Comparison of ENCODE assay signal across 17 cellular contexts in genomic region chr12:114676142-114676741, GRCh38. TPM values are rescaled to one million over a fixed set of nuclear protein-coding genes. Genes with fewer than 3 reads are reported as not detected.
DNase-seq lines count a peak whose midpoint lies in the region; ATAC-seq, FAIRE-seq and TF ChIP-seq lines count a peak whose summit lies in the region.
"Had no signal": no experiment of that assay in that cellular context is flagged by ENCODE, and none has a peak within 500 bp of the region (broad histone marks: within the 10 kb centered on the region; RNA-seq: fewer than 3 reads in every experiment).

No MANE protein-coding gene starts in this region.

- ATAC-seq in GM23338 (no peak), HepG2 (0 out of 3 replicates have a peak, but pooled peaks have one; percentile 10), left colon (no peak), esophagus mucosa (no peak), HG03460 (IDR thresholded peaks at IDR 0.05; ENCODE audit: unreplicated experiment) (no peak)

- CTCF ChIA-PET in HepG2 (lab: Yijun Ruan, JAX; ENCODE audit: low intra/inter-chr PET ratio, low total read pairs), result no interaction called here

- H2AFZ ChIP-seq in GM23338 (no peak overlapping the region), HepG2 (ENCODE audit: low read length) (no peak overlapping the region)

- H3K36me3 ChIP-seq in GM23338 (ENCODE audit: insufficient read depth), result no peaks in the 10 kb centered on the region
- peaks cover 0 to 92% of the 10 kb centered on the region in 2 donors for H3K36me3 ChIP-seq in adrenal gland (replicated peaks in 1 of 2)
- peaks cover 27 to 78% of the 10 kb centered on the region in 2 experiments for H3K36me3 ChIP-seq in HepG2 (replicated peaks in 1 of 2; ENCODE audit: control insufficient read depth in 1 of 2, insufficient read depth in 2 of 2, low read length in 2 of 2)
- H3K36me3 ChIP-seq: neutrophil had no signal

- H3K4me1 Mint-ChIP-seq in GM23338 (peaks cover 74% of the 10 kb centered on the region), type B pancreatic cell (ENCODE audit: unreplicated experiment) (peaks cover 55% of the 10 kb centered on the region)

- no peaks in the 10 kb centered on the region for H3K36me3 Mint-ChIP-seq in GM23338 (ENCODE audit: low read depth)
- peaks cover 83% of the 10 kb centered on the region for H3K36me3 Mint-ChIP-seq in type B pancreatic cell

- DNase-seq in GM23338 (ENCODE audit: low spot score) (peak; percentile 24), adrenal gland (peak in 3 of 7 donors; percentile 37 to 64 (median 39)), HepG2 (ENCODE audit: low spot score) (no peak), type B pancreatic cell (ENCODE audit: extremely low spot score, unreplicated experiment) (no peak), left colon (no peak)
- DNase-seq: activated CD4-positive, alpha-beta T cell treated with anti-CD3 and anti-CD28 coated beads for 4 hours; activated CD8-positive, alpha-beta memory T cell treated with anti-CD3 and anti-CD28 coated beads, Interleukin-2, amount 50 U/mL, for 48 hours; activated naive CD4-positive, alpha-beta T cell treated with Interleukin-2 at 50 U/mL for 16 hours; cortex of kidney; KG1; NCI-H1105; stimulated activated CD4-positive, alpha-beta T cell treated with anti-CD3 and anti-CD28 coated beads, Interleukin-2, amount 100 ng/mL, for 24 hours had no signal

- TF ChIP-seq RAD21 in HepG2 (CRISPR knock-in tag; IDR thresholded peaks at IDR 0.05), result no peak

- H3K27ac ChIP-seq in GM23338 (ENCODE audit: low read depth), result no peak overlapping the region
- H3K27ac ChIP-seq in adrenal gland, result peak overlapping the region; percentile 67 to 99 (median 93)
- peak overlapping the region; percentile 41 for H3K27ac ChIP-seq in HepG2 (ENCODE audit: extremely low read length, insufficient read depth, low read length)
- H3K27ac ChIP-seq: neutrophil had no signal

- in situ Hi-C loops in HepG2 (cut with HindIII; ENCODE audit: extremely low pct_ligation_motif_present, low pct_unique_long_range_greater_than_20kb), result no loop called here

- H3K9ac ChIP-seq in HepG2 (ENCODE audit: insufficient read depth, low read depth, low read length), result peak overlapping the region; percentile 10

- H3K79me2 ChIP-seq in GM23338 (replicated peaks; ENCODE audit: insufficient read depth) (no peaks in the 10 kb centered on the region), HepG2 (ENCODE audit: insufficient read depth, low read length) (peaks cover 72% of the 10 kb centered on the region)

- BruUV-seq in HepG2 (replicated peaks; lab: Mats Ljungman, UMichigan), result no TSS peak

- WGBS in adrenal gland, 4 donors, result 20 to 40% (median 32%) methylated on average over 6 of the region's 6 CpGs
- 55% methylated on average over 6 of the region's 6 CpGs for WGBS in HepG2 (ENCODE audit: low lambda C conversion rate)

- no peaks in the 10 kb centered on the region for H3K9me2 ChIP-seq in GM23338 (ENCODE audit: insufficient read depth)

- H3K27me3 ChIP-seq in GM23338 (ENCODE audit: insufficient read depth) (peaks cover 100% of the 10 kb centered on the region), adrenal gland (no peaks in the 10 kb centered on the region), HepG2 (ENCODE audit: control insufficient read depth in 1 of 2, insufficient read depth in 2 of 2, low read length in 2 of 2) (no peaks in the 10 kb centered on the region; a peak in 1 of 5 replicates)
- H3K27me3 ChIP-seq: right atrium auricular region had no signal

- H4K20me1 ChIP-seq in GM23338 (replicated peaks; ENCODE audit: insufficient read depth) (peaks cover 13% of the 10 kb centered on the region), HepG2 (ENCODE audit: insufficient read depth, low read length) (peaks cover 35% of the 10 kb centered on the region)

- no peaks in the 10 kb centered on the region; the same call in 1 of the 3 replicates for H3K9me3 Mint-ChIP-seq in GM23338
- no peaks in the 10 kb centered on the region for H3K9me3 Mint-ChIP-seq in type B pancreatic cell

- POLR2A ChIA-PET in HepG2 (lab: Yijun Ruan, JAX), result interaction anchor here (0.7 to 1.6 kb wide), 2 partner anchors 8 to 718 kb away, joined by 3 to 9 read pairs; partner anchors contain the start of gene TBX3

- H3F3A ChIP-seq in GM23338 (replicated peaks; ENCODE audit: low read depth), result peaks cover 51% of the 10 kb centered on the region

- intact Hi-C loops in adrenal gland (cut with DNase I) (no loop called here), HepG2 (cut with micrococcal nuclease; ENCODE audit: unreplicated experiment) (no loop called here), left colon (cut with DNase I, micrococcal nuclease) (no loop called here)

- peak overlapping the region; percentile 21; the same call in 1 of the 3 replicates for H3K4me3 Mint-ChIP-seq in GM23338
- H3K4me3 Mint-ChIP-seq in type B pancreatic cell, result peak overlapping the region; percentile 77

- TF ChIP-seq CTCF in GM23338 (conservative IDR thresholded peaks at IDR 0.05; ENCODE audit: low read depth in 2 of 2) (no peak), adrenal gland (IDR thresholded peaks at IDR 0.05) (no peak), HepG2 (CRISPR knock-in tag; IDR thresholded peaks at IDR 0.05) (no peak), type B pancreatic cell (conservative IDR thresholded peaks at IDR 0.05) (no peak)

- H3K9me3 ChIP-seq in adrenal gland (replicated peaks in 1 of 3), result no peaks in the 10 kb centered on the region
- H3K9me3 ChIP-seq in HepG2 (ENCODE audit: low read length), result no peaks in the 10 kb centered on the region
- H3K9me3 ChIP-seq: neutrophil, right atrium auricular region had no signal

- H3K27ac Mint-ChIP-seq in GM23338 (no peak overlapping the region), type B pancreatic cell (peak overlapping the region; percentile 84)

- peak overlapping the region; percentile 40 for H3K4me3 ChIP-seq in GM23338
- H3K4me3 ChIP-seq in adrenal gland, result peak overlapping the region in 2 of 4 donors; percentile 7 to 74
- H3K4me3 ChIP-seq in HepG2 (replicated peaks in 1 of 3; ENCODE audit: insufficient read depth in 1 of 3, low read depth in 2 of 3, low read length in 3 of 3), result no peak overlapping the region
- H3K4me3 ChIP-seq: right atrium auricular region had no signal

- no peak for FAIRE-seq in HepG2 (lab: Jason Lieb, UNC)
- FAIRE-seq: D721Med had no signal

- TF ChIP-seq EP300 in HepG2 (IDR thresholded peaks at IDR 0.05; ENCODE audit: low read depth in 2 of 2, low read length in 2 of 2) (no peak), HepG2 (CRISPR knock-in tag; IDR thresholded peaks at IDR 0.05; ENCODE audit: borderline replicate concordance) (no peak)

- H3K4me2 ChIP-seq in GM23338 (peak overlapping the region; percentile 62), HepG2 (ENCODE audit: low read depth, low read length) (peak overlapping the region; percentile 21; the same call in 1 of the 2 replicates)

- H3K4me1 ChIP-seq in GM23338 (ENCODE audit: insufficient read depth) (peaks cover 88% of the 10 kb centered on the region), adrenal gland (replicated peaks in 1 of 2) (peaks cover 59 to 66% of the 10 kb centered on the region in 2 donors), HepG2 (ENCODE audit: insufficient read depth, low read length) (peaks cover 77% of the 10 kb centered on the region)

- H3K27me3 Mint-ChIP-seq in GM23338 (ENCODE audit: insufficient read depth, low read depth, poor library complexity), result peaks cover 99% of the 10 kb centered on the region
- peaks cover 58% of the 10 kb centered on the region for H3K27me3 Mint-ChIP-seq in type B pancreatic cell

- TF ChIP-seq POLR2A in adrenal gland (IDR thresholded peaks at IDR 0.05), result peak in 1 of 2 donors; percentile 14
- no peak for TF ChIP-seq POLR2A in HepG2 (IDR thresholded peaks at IDR 0.05; ENCODE audit: insufficient read depth in 1 of 2, low read depth in 2 of 2, low read length in 2 of 2)

TF ChIP-seq in GM23338, 12 proteins besides CTCF, POLR2A, EP300 and RAD21:
- TF ChIP-seq EZH2 (IDR thresholded peaks at IDR 0.05; ENCODE audit: low read depth, unreplicated experiment) (no peak), EZH2phosphoT487 (IDR thresholded peaks at IDR 0.05; ENCODE audit: unreplicated experiment) (no peak), POLR2AphosphoS5 (IDR thresholded peaks at IDR 0.05; ENCODE audit: low read depth) (no peak)

TF ChIP-seq in HepG2, 621 proteins besides CTCF, POLR2A, EP300 and RAD21 (continues in another document):
- peak; percentile 5; the same call in 1 of the 2 replicates for TF ChIP-seq RBFOX2 (IDR thresholded peaks at IDR 0.05; ENCODE audit: low read depth, low read length)

RNA-seq across cellular contexts. Expression of gene TBX3, which starts 7.7 kb away (rescaled TPM):
- 0.24 and 0.35 TPM in 2 replicates for total RNA-seq in GM23338 (2014; rRNA removed; shearing (Covaris generic))
- 0.18 and 0.33 TPM in 2 replicates for polyA plus RNA-seq in GM23338 (2016; fragmentation: Nextera tagmentation; extraction: Ambion mirVana)
- total RNA-seq in adrenal gland, result 100 to 1,000 TPM; 273 to 602 (median 396) TPM
- 100 to 1,000 TPM; 172 to 216 (median 181) TPM for polyA plus RNA-seq in adrenal gland
- 17.2 and 27.1 TPM in 2 replicates for total RNA-seq in HepG2 (2016; rRNA removed; fragmentation: Illumina TruSeq; extraction: Trizol)
- 3.5 and 4.1 TPM in 2 replicates for total RNA-seq in HepG2 (2016; cell fraction: cytosol; rRNA removed; fragmentation: Illumina TruSeq; extraction: Trizol; ENCODE audit: low read depth)
- total RNA-seq in HepG2 (2016; cell fraction: insoluble cytoplasmic fraction; rRNA removed; fragmentation: Illumina TruSeq; extraction: Trizol), result 13.7 and 27.3 TPM in 2 replicates
- total RNA-seq in HepG2 (2016; cell fraction: membrane; rRNA removed; fragmentation: Illumina TruSeq; extraction: Trizol), result 9.0 and 9.4 TPM in 2 replicates
- 39.2 and 46.8 TPM in 2 replicates for total RNA-seq in HepG2 (2016; cell fraction: nucleus; rRNA removed; fragmentation: Illumina TruSeq; extraction: Trizol)
- polyA plus RNA-seq in HepG2 (2011; rRNA removed), result 38.1 and 42.4 TPM in 2 replicates
- 12.5 and 15.0 TPM in 2 replicates for polyA plus RNA-seq in HepG2 (2011; cell fraction: cytosol; rRNA removed)
- 179 and 200 TPM in 2 replicates for polyA plus RNA-seq in HepG2 (2011; cell fraction: nucleus; rRNA removed)
- 34.8 and 37.9 TPM in 2 replicates for polyA plus RNA-seq in HepG2 (2012)
- polyA plus RNA-seq in HepG2 (2016; cell fraction: cytosol; fragmentation: Illumina TruSeq; extraction: Trizol; ENCODE audit: low read depth), result 1.0 and 1.1 TPM in 2 replicates
- 16.8 and 21.4 TPM in 2 replicates for polyA plus RNA-seq in HepG2 (2016; cell fraction: insoluble cytoplasmic fraction; fragmentation: Illumina TruSeq; extraction: Trizol; ENCODE audit: low read depth)
- polyA plus RNA-seq in HepG2 (2016; cell fraction: membrane; fragmentation: Illumina TruSeq; extraction: Trizol; ENCODE audit: low read depth), result 3.9 and 4.1 TPM in 2 replicates
- polyA plus RNA-seq in HepG2 (2016; cell fraction: nucleus; fragmentation: Illumina TruSeq; extraction: Trizol; ENCODE audit: insufficient read depth, low read depth), result 123 and 124 TPM in 2 replicates
- 41.2 and 72.3 TPM in 2 replicates for polyA minus RNA-seq in HepG2 (2011; rRNA and poly(A)+ RNA removed; ENCODE audit: low replicate concordance)
- polyA minus RNA-seq in HepG2 (2011; cell fraction: cytosol; rRNA and poly(A)+ RNA removed), result 22.2 and 24.4 TPM in 2 replicates
- polyA minus RNA-seq in HepG2 (2011; cell fraction: nucleus; rRNA and poly(A)+ RNA removed), result 128 and 133 TPM in 2 replicates
- 102 and 130 TPM in 2 replicates for total RNA-seq in type B pancreatic cell (ENCODE audit: low replicate concordance)
- total RNA-seq in left colon, result 10 to 100 TPM in 1 of 2 donors, 1 to 10 TPM in 1; 5.6 to 10.6 TPM
- total RNA-seq in esophagus mucosa, result 2.4 TPM
